9 cellular contexts compared by ENCODE assay signal in genomic region chr2:231222318-231223000, GRCh38. TPM values are rescaled to one million over a fixed set of nuclear protein-coding genes. Genes with fewer than 3 reads are reported as not detected.
DNase-seq lines count a peak whose midpoint lies in the region; ATAC-seq and TF ChIP-seq lines count a peak whose summit lies in the region.
"Had no signal": no experiment of that assay in that cellular context is flagged by ENCODE, and none has a peak within 500 bp of the region (broad histone marks: within the 10 kb centered on the region; RNA-seq: fewer than 3 reads in every experiment).

No MANE protein-coding gene starts in this region.

- WGBS in endodermal cell (ENCODE audit: insufficient coverage in 1 of 2, insufficient read length in 1 of 2), 2 experiments: 92 to 93% methylated on average over 6 to 7 of the region's 7 CpGs

- H3K36me3 ChIP-seq in endodermal cell (ENCODE audit: control insufficient read depth, insufficient read depth, low read length): peaks cover 64% of the 10 kb centered on the region

- no peak overlapping the region for H3K27ac ChIP-seq in endodermal cell (ENCODE audit: low read depth, low read length)
- H3K27ac ChIP-seq: 22Rv1 had no signal

- DNase-seq in NOMO-1 treated with DMSO at 0.1 percent for 48 hours (lab: John Stamatoyannopoulos, UW; ENCODE audit: unreplicated experiment) (peak; percentile 20), NOMO-1 treated with dmso at 0.1 percent for 144 hours (lab: John Stamatoyannopoulos, UW; ENCODE audit: unreplicated experiment) (no peak), fibroblast of pulmonary artery (ENCODE audit: low read depth) (peak; percentile 33), NCI-H187 (lab: John Stamatoyannopoulos, UW) (no peak), endodermal cell (no peak), activated gamma-delta T cell (lab: John Stamatoyannopoulos, UW) (no peak), NCI-H1105 treated with DMSO at 0.1 percent for 48 hours (lab: John Stamatoyannopoulos, UW) (no peak)

- H3K9ac ChIP-seq in endodermal cell (ENCODE audit: extremely low read depth, low read length, poor library complexity, severe bottlenecking): no peak overlapping the region

- H3K4me3 Mint-ChIP-seq in endodermal cell: no peak overlapping the region

- H3K27ac Mint-ChIP-seq in endodermal cell: no peak overlapping the region

- no peak overlapping the region for H3K4me3 ChIP-seq in fibroblast of pulmonary artery (replicated peaks; ENCODE audit: low read depth, low read length)
- no peak overlapping the region for H3K4me3 ChIP-seq in endodermal cell (ENCODE audit: low read length)

- H3K4me1 Mint-ChIP-seq in endodermal cell: no peaks in the 10 kb centered on the region

- no peaks in the 10 kb centered on the region for H3K27me3 ChIP-seq in endodermal cell (ENCODE audit: control insufficient read depth, insufficient read depth, low read length, poor library complexity, severe bottlenecking)

- TF ChIP-seq CTCF in fibroblast of pulmonary artery (IDR thresholded peaks at IDR 0.05; ENCODE audit: low read length, missing control alignments) (no peak), endodermal cell (conservative IDR thresholded peaks at IDR 0.05) (no peak)

- H3K36me3 Mint-ChIP-seq in endodermal cell (ENCODE audit: low read depth): peaks cover 52% of the 10 kb centered on the region

- peak; percentile 77 for ATAC-seq in HG03354 (IDR thresholded peaks at IDR 0.05; ENCODE audit: poor library complexity, severe bottlenecking, unreplicated experiment)

- peaks cover 6% of the 10 kb centered on the region for H3K9me3 ChIP-seq in endodermal cell (ENCODE audit: control insufficient read depth, low read length)

- peaks cover 5% of the 10 kb centered on the region for H3K9me3 Mint-ChIP-seq in endodermal cell

- no peaks in the 10 kb centered on the region for H3K27me3 Mint-ChIP-seq in endodermal cell (ENCODE audit: insufficient read depth)

- H3K4me1 ChIP-seq in endodermal cell (ENCODE audit: control insufficient read depth, insufficient read depth, low read length): no peaks in the 10 kb centered on the region

RNA-seq across cellular contexts. Expression of gene ARMC9, which starts 24.0 kb away (rescaled TPM):
- 10 to 100 TPM; 41.7 to 51.5 TPM for total RNA-seq in endodermal cell
- polyA plus RNA-seq in endodermal cell (2013, experiment 1 of 2): 25.5 TPM
- 24.7 TPM for polyA plus RNA-seq in endodermal cell (2013, experiment 2 of 2)

Comparison
In these comparisons a context has a peak if more than half of its experiments do, and no peak if none do; other contexts are left out.
1. DNase-seq: peak in NOMO-1 treated with DMSO at 0.1 percent for 48 hours (single experiment) and fibroblast of pulmonary artery (single experiment); none in NOMO-1 treated with dmso at 0.1 percent for 144 hours (single experiment), NCI-H187 (0 of 2), endodermal cell (single experiment), activated gamma-delta T cell (single experiment) and NCI-H1105 treated with DMSO at 0.1 percent for 48 hours (single experiment).